In genomic region chr15:75661041-75661778, GRCh38 we compare ENCODE assay signal across 9 cellular contexts. TPM values are rescaled to one million over a fixed set of nuclear protein-coding genes. Genes with fewer than 3 reads are reported as not detected.
DNase-seq lines count a peak whose midpoint lies in the region; ATAC-seq and TF ChIP-seq lines count a peak whose summit lies in the region.
"Had no signal": no experiment of that assay in that cellular context is flagged by ENCODE, and none has a peak within 500 bp of the region (broad histone marks: within the 10 kb centered on the region; RNA-seq: fewer than 3 reads in every experiment).

No MANE protein-coding gene starts in this region.

- H3K27ac ChIP-seq in RWPE1, result peak overlapping the region; percentile 98
- no peak overlapping the region for H3K27ac ChIP-seq in neural progenitor cell
- H3K27ac ChIP-seq: HL-60 had no signal

- H3K4me1 ChIP-seq in neural progenitor cell, result no peaks in the 10 kb centered on the region

- H3K27ac Mint-ChIP-seq in neural progenitor cell, result no peak overlapping the region
- no peak overlapping the region for H3K27ac Mint-ChIP-seq in activated naive CD4-positive, alpha-beta T cell treated with anti-CD3 and anti-CD28 coated beads, Interleukin-2, amount 50 U/mL, for 72 hours

- no peak overlapping the region for H3K4me3 Mint-ChIP-seq in neural progenitor cell

- H3F3A ChIP-seq in neural progenitor cell (ENCODE audit: low read depth), result no peaks in the 10 kb centered on the region

- H3K4me1 Mint-ChIP-seq in neural progenitor cell, result peaks cover 3% of the 10 kb centered on the region

- H4K20me1 ChIP-seq in neural progenitor cell (ENCODE audit: low read depth), result peaks cover 24% of the 10 kb centered on the region

- CTCF ChIA-PET in RWPE1 (lab: Yijun Ruan, JAX), result interaction anchor here (0.5 to 1.5 kb wide), 6 partner anchors 10 to 50 kb away, joined by 3 to 9 read pairs (median 4); partner anchors contain the start of gene SNX33

- H3K9me3 Mint-ChIP-seq in neural progenitor cell, result no peaks in the 10 kb centered on the region
- no peaks in the 10 kb centered on the region for H3K9me3 Mint-ChIP-seq in activated naive CD4-positive, alpha-beta T cell treated with anti-CD3 and anti-CD28 coated beads, Interleukin-2, amount 50 U/mL, for 72 hours

- H3K36me3 ChIP-seq in neural progenitor cell, result no peaks in the 10 kb centered on the region

- DNase-seq in AG09309 (ENCODE audit: low read depth) (peak; percentile 77), RWPE1 (ENCODE audit: low spot score) (peak; percentile 96), fibroblast of pulmonary artery (ENCODE audit: low read depth) (peak; percentile 93), neural progenitor cell (ENCODE audit: low spot score) (peak; percentile 42)
- no peak for DNase-seq in activated naive CD4-positive, alpha-beta T cell treated with anti-CD3 and anti-CD28 coated beads, Interleukin-2, amount 50 U/mL, for 72 hours (ENCODE audit: low spot score in 2 of 2)
- no peak for DNase-seq in activated T-cell treated with anti-CD3 and anti-CD28 coated beads, Interleukin-2, amount 50 U/mL, for 1 hour

- no peak overlapping the region for H2AFZ ChIP-seq in neural progenitor cell (replicated peaks)

- H3K9me3 ChIP-seq in neural progenitor cell (ENCODE audit: low read depth), result no peaks in the 10 kb centered on the region

- TF ChIP-seq CTCF in AG09309 (IDR thresholded peaks at IDR 0.05; ENCODE audit: control insufficient read depth, insufficient read depth, low read depth, low read length, missing control alignments) (no peak), RWPE1 (conservative IDR thresholded peaks at IDR 0.05; ENCODE audit: low read depth) (no peak), fibroblast of pulmonary artery (IDR thresholded peaks at IDR 0.05; ENCODE audit: low read length, missing control alignments) (no peak), neural progenitor cell (IDR thresholded peaks at IDR 0.05) (no peak)

- no peaks in the 10 kb centered on the region for H3K27me3 ChIP-seq in neural progenitor cell

- H3K4me3 ChIP-seq in AG09309 (ENCODE audit: control insufficient read depth, low read depth, low read length), result no peak overlapping the region
- peak overlapping the region; percentile 19 for H3K4me3 ChIP-seq in fibroblast of pulmonary artery (replicated peaks; ENCODE audit: low read depth, low read length)
- no peak overlapping the region for H3K4me3 ChIP-seq in neural progenitor cell

- POLR2A ChIA-PET in RWPE1 (lab: Yijun Ruan, JAX; ENCODE audit: low non-redundant PET), result interaction anchor here (0.6 to 1.9 kb wide), 7 partner anchors 9 to 293 kb away, joined by 3 to 8 read pairs (median 4); partner anchors contain the start of genes IMP3, MAN2C1 and SNX33

- H3K79me2 ChIP-seq in neural progenitor cell (ENCODE audit: low read depth), result no peaks in the 10 kb centered on the region

- peaks cover 4% of the 10 kb centered on the region for H3K36me3 Mint-ChIP-seq in neural progenitor cell
- no peaks in the 10 kb centered on the region for H3K36me3 Mint-ChIP-seq in activated naive CD4-positive, alpha-beta T cell treated with anti-CD3 and anti-CD28 coated beads, Interleukin-2, amount 50 U/mL, for 72 hours

- no peak for ATAC-seq in activated naive CD4-positive, alpha-beta T cell treated with anti-CD3 and anti-CD28 coated beads, Interleukin-2, amount 50 U/mL, for 72 hours
- ATAC-seq in HG02623 (IDR thresholded peaks at IDR 0.05; ENCODE audit: unreplicated experiment) (no peak), HG03520 (IDR thresholded peaks at IDR 0.05; ENCODE audit: unreplicated experiment) (no peak)

- no peak overlapping the region for H3K4me2 ChIP-seq in neural progenitor cell

- H3K27me3 Mint-ChIP-seq in neural progenitor cell (ENCODE audit: insufficient read depth, low read depth), result peaks cover 2% of the 10 kb centered on the region

- no peak overlapping the region for H3K9ac ChIP-seq in neural progenitor cell

RNA-seq across cellular contexts. Expression of gene SNX33, which starts 13.5 kb away (rescaled TPM):
- 10.1 and 20.7 TPM in 2 replicates for total RNA-seq in neural progenitor cell (ENCODE audit: low replicate concordance)
- 1 to 10 TPM; 3.1 to 4.0 TPM for total RNA-seq in activated naive CD4-positive, alpha-beta T cell treated with anti-CD3 and anti-CD28 coated beads, Interleukin-2, amount 50 U/mL, for 72 hours

RNA-seq across cellular contexts. Expression of gene IMP3, which starts 21.2 kb away (rescaled TPM):
- 62.1 and 96.1 TPM in 2 replicates for total RNA-seq in neural progenitor cell (ENCODE audit: low replicate concordance)
- total RNA-seq in activated naive CD4-positive, alpha-beta T cell treated with anti-CD3 and anti-CD28 coated beads, Interleukin-2, amount 50 U/mL, for 72 hours, result 10 to 100 TPM; 66.5 to 93.8 TPM

RNA-seq across cellular contexts. Expression of gene SNUPN, which starts 35.7 kb away (rescaled TPM):
- total RNA-seq in neural progenitor cell (ENCODE audit: low replicate concordance), result 18.4 and 20.7 TPM in 2 replicates
- 10 to 100 TPM; 36.1 to 37.3 TPM for total RNA-seq in activated naive CD4-positive, alpha-beta T cell treated with anti-CD3 and anti-CD28 coated beads, Interleukin-2, amount 50 U/mL, for 72 hours

RNA-seq across cellular contexts. Expression of gene CSPG4, which starts 51.4 kb away (rescaled TPM):
- 0.07 and 0.37 TPM in 2 replicates for total RNA-seq in neural progenitor cell (ENCODE audit: low replicate concordance)
- total RNA-seq in activated naive CD4-positive, alpha-beta T cell treated with anti-CD3 and anti-CD28 coated beads, Interleukin-2, amount 50 U/mL, for 72 hours, result not detected

Comparison
In these comparisons a context has a peak if more than half of its experiments do, and no peak if none do; other contexts are left out.
1. DNase-seq: peak in AG09309 (single experiment), RWPE1 (single experiment), fibroblast of pulmonary artery (single experiment) and neural progenitor cell (single experiment); none in activated naive CD4-positive, alpha-beta T cell treated with anti-CD3 and anti-CD28 coated beads, Interleukin-2, amount 50 U/mL, for 72 hours (0 of 2) and activated T-cell treated with anti-CD3 and anti-CD28 coated beads, Interleukin-2, amount 50 U/mL, for 1 hour (single experiment).